24 cellular contexts compared by ENCODE assay signal in genomic region chr6:94196891-94197290, GRCh38.
DNase-seq lines count a peak whose midpoint lies in the region; ATAC-seq, FAIRE-seq and TF ChIP-seq lines count a peak whose summit lies in the region.
"Had no signal": no experiment of that assay in that cellular context is flagged by ENCODE, and none has a peak within 500 bp of the region (broad histone marks: within the 10 kb centered on the region; RNA-seq: fewer than 3 reads in every experiment).

No MANE protein-coding gene starts in this region.

- no peaks in the 10 kb centered on the region for H3K36me3 ChIP-seq in GM23338 (ENCODE audit: insufficient read depth)
- H3K36me3 ChIP-seq: BLaER1 treated with 17β-estradiol and CSF1 and Interleukin-3, amounts not matched to agents 10 nM and 100 nM; HAP-1; SJCRH30 had no signal

- 0 out of 2 replicates have a peak overlapping the region, but pooled peaks have one; percentile 1 for H3K4me2 ChIP-seq in GM23338
- H3K4me2 ChIP-seq: BLaER1 treated with 17β-estradiol and CSF1 and Interleukin-3, amounts not matched to agents 10 nM and 100 nM had no signal

- H3K27me3 ChIP-seq in GM23338 (ENCODE audit: insufficient read depth): no peaks in the 10 kb centered on the region
- H3K27me3 ChIP-seq: BLaER1 treated with 17β-estradiol and CSF1 and Interleukin-3, amounts not matched to agents 10 nM and 100 nM; SJCRH30 had no signal

- TF ChIP-seq CTCF in GM23338 (conservative IDR thresholded peaks at IDR 0.05; ENCODE audit: low read depth in 2 of 2) (no peak), glutamatergic neuron (IDR thresholded peaks at IDR 0.05; ENCODE audit: partially characterized antibody, unreplicated experiment) (no peak)

- ATAC-seq in GM23338 (no peak), HG03159 (IDR thresholded peaks at IDR 0.05; ENCODE audit: unreplicated experiment) (no peak)
- ATAC-seq: T-cell had no signal

- no peak for TF ChIP-seq POLR2A in GM12891 (IDR thresholded peaks at IDR 0.05; ENCODE audit: low read depth, low read length)

- H3K79me2 ChIP-seq in GM23338 (replicated peaks; ENCODE audit: insufficient read depth): no peaks in the 10 kb centered on the region

- no peaks in the 10 kb centered on the region for H3F3A ChIP-seq in GM23338 (replicated peaks; ENCODE audit: low read depth)

- H4K20me1 ChIP-seq in GM23338 (replicated peaks; ENCODE audit: insufficient read depth): no peaks in the 10 kb centered on the region
- H4K20me1 ChIP-seq: BLaER1 treated with 17β-estradiol and CSF1 and Interleukin-3, amounts not matched to agents 10 nM and 100 nM had no signal

- H3K4me3 Mint-ChIP-seq in GM23338 (no peak overlapping the region), glutamatergic neuron (ENCODE audit: unreplicated experiment) (peak overlapping the region; percentile 8)
- H3K4me3 Mint-ChIP-seq: CD4-positive, alpha-beta memory T cell; T-cell had no signal

- DNase-seq in GM23338 (ENCODE audit: low spot score): no peak
- peak; percentile 72 for DNase-seq in NCI-H82 (lab: John Stamatoyannopoulos, UW)
- peak; percentile 68 for DNase-seq in glutamatergic neuron
- no peak for DNase-seq in NCI-H1092 (lab: John Stamatoyannopoulos, UW)
- DNase-seq in GM12891 (ENCODE audit: insufficient read length, low spot score): no peak
- no peak for DNase-seq in germinal center (ENCODE audit: low spot score)
- DNase-seq: Caco-2; CD4-positive, alpha-beta memory T cell; DMS153; GDM1; Kasumi-1; NCI-H1417; NCI-H1694 treated with DMSO at 0.1 percent for 48 hours; NCI-H2081 treated with DMSO at 0.1 percent for 48 hours; NCI-H510A; NCI-H774; OCI-M1; SJCRH30; T-cell had no signal

- peaks cover 15% of the 10 kb centered on the region for H3K4me1 Mint-ChIP-seq in GM23338
- peaks cover 18% of the 10 kb centered on the region for H3K4me1 Mint-ChIP-seq in glutamatergic neuron (ENCODE audit: low read depth, unreplicated experiment)
- H3K4me1 Mint-ChIP-seq: CD4-positive, alpha-beta memory T cell; T-cell had no signal

- H3K9me3 Mint-ChIP-seq in GM23338: peaks cover 3% of the 10 kb centered on the region; the same call in 1 of the 3 replicates
- H3K9me3 Mint-ChIP-seq in glutamatergic neuron (ENCODE audit: unreplicated experiment): peaks cover 4% of the 10 kb centered on the region

- no peak overlapping the region for H3K27ac ChIP-seq in GM23338 (ENCODE audit: low read depth)
- H3K27ac ChIP-seq: BLaER1 treated with 17β-estradiol and CSF1 and Interleukin-3, amounts not matched to agents 10 nM and 100 nM; SJCRH30 had no signal

- no peak overlapping the region for H3K4me3 ChIP-seq in GM23338
- H3K4me3 ChIP-seq: BLaER1 treated with 17β-estradiol and CSF1 and Interleukin-3, amounts not matched to agents 10 nM and 100 nM; HAP-1; SJCRH30 had no signal

- H3K36me3 Mint-ChIP-seq in GM23338 (ENCODE audit: low read depth) (peaks cover 3% of the 10 kb centered on the region; the same call in 2 of the 3 replicates), glutamatergic neuron (ENCODE audit: unreplicated experiment) (peaks cover 5% of the 10 kb centered on the region)
- H3K36me3 Mint-ChIP-seq: CD4-positive, alpha-beta memory T cell; T-cell had no signal

- H3K27ac Mint-ChIP-seq in GM23338 (no peak overlapping the region), glutamatergic neuron (ENCODE audit: unreplicated experiment) (peak overlapping the region; percentile 91)
- H3K27ac Mint-ChIP-seq: CD4-positive, alpha-beta memory T cell; T-cell had no signal

- H3K9me2 ChIP-seq in GM23338 (ENCODE audit: insufficient read depth): no peaks in the 10 kb centered on the region

- H2AFZ ChIP-seq in GM23338: no peak overlapping the region

- H3K4me1 ChIP-seq in GM23338 (ENCODE audit: insufficient read depth): peaks cover 17% of the 10 kb centered on the region
- H3K4me1 ChIP-seq: BLaER1 treated with 17β-estradiol and CSF1 and Interleukin-3, amounts not matched to agents 10 nM and 100 nM; Caco-2; HAP-1; SJCRH30 had no signal

- no peak for FAIRE-seq in GM12891 (lab: Jason Lieb, UNC)
- FAIRE-seq: GM19239, RCC 7860 had no signal

- H3K27me3 Mint-ChIP-seq in GM23338 (ENCODE audit: insufficient read depth, low read depth, poor library complexity): peaks cover 2% of the 10 kb centered on the region
- H3K27me3 Mint-ChIP-seq in glutamatergic neuron (ENCODE audit: unreplicated experiment): peaks cover 5% of the 10 kb centered on the region
- H3K27me3 Mint-ChIP-seq: CD4-positive, alpha-beta memory T cell; T-cell had no signal

TF ChIP-seq in GM12891, 5 proteins besides CTCF, POLR2A, EP300 and RAD21:
- TF ChIP-seq POU2F2 (IDR thresholded peaks at IDR 0.05; ENCODE audit: low read depth, low read length) (no peak), PAX5 (IDR thresholded peaks at IDR 0.05; ENCODE audit: insufficient read depth, low read length, severe bottlenecking) (no peak), TAF1 (IDR thresholded peaks at IDR 0.05; ENCODE audit: low read depth, low read length) (no peak), SPI1 (IDR thresholded peaks at IDR 0.05; ENCODE audit: low read depth, low read length) (no peak), POLR2AphosphoS5 (IDR thresholded peaks at IDR 0.05; ENCODE audit: low read depth, low read length) (no peak)

Comparison
In these comparisons a context has a peak if more than half of its experiments do, and no peak if none do; other contexts are left out.
1. DNase-seq: peak in NCI-H82 (single experiment) and glutamatergic neuron (single experiment); none in GM23338 (single experiment), NCI-H1092 (single experiment), GM12891 (single experiment) and germinal center (single experiment).